Comparison of ENCODE assay signal across 12 cellular contexts in genomic region chr3:126895178-126896066, GRCh38.
A peak's percentile ranks its signal among the peaks of the same experiment; 100 is the strongest.
DNase-seq lines count a peak whose midpoint lies in the region; ATAC-seq and TF ChIP-seq lines count a peak whose summit lies in the region.
"Had no signal": no experiment of that assay in that cellular context is flagged by ENCODE, and none has a peak within 500 bp of the region (broad histone marks: within the 10 kb centered on the region; RNA-seq: fewer than 3 reads in every experiment).

No MANE protein-coding gene starts in this region.

- H3K4me3 Mint-ChIP-seq in WTC11: no peak overlapping the region
- H3K4me3 Mint-ChIP-seq: activated naive CD4-positive, alpha-beta T cell treated with anti-CD3 and anti-CD28 coated beads, Interleukin-2, amount 50 U/mL, for 24 hours had no signal

- no peak for TF ChIP-seq POLR2A in testis (IDR thresholded peaks at IDR 0.05)

- CTCF ChIA-PET in WTC11 (lab: Charles Lee): interaction anchor here (1.0 kb wide), 2 partner anchors 17 to 78 kb away, joined by 3 read pairs; no protein-coding TSS in a partner anchor

- 0 out of 2 replicates have a peak overlapping the region, but pooled peaks have one; percentile 51 for H3K27ac Mint-ChIP-seq in WTC11
- H3K27ac Mint-ChIP-seq: activated naive CD4-positive, alpha-beta T cell treated with anti-CD3 and anti-CD28 coated beads, Interleukin-2, amount 50 U/mL, for 24 hours had no signal

- no peaks in the 10 kb centered on the region for H3K27me3 Mint-ChIP-seq in WTC11 (ENCODE audit: low read depth)
- H3K27me3 Mint-ChIP-seq: activated naive CD4-positive, alpha-beta T cell treated with anti-CD3 and anti-CD28 coated beads, Interleukin-2, amount 50 U/mL, for 24 hours had no signal

- H3K4me1 ChIP-seq in testis: peaks cover 31% of the 10 kb centered on the region

- DNase-seq in NCI-H345 (lab: John Stamatoyannopoulos, UW) (peak; percentile 17), NCI-H345 treated with DMSO at 0.1 percent for 48 hours (lab: John Stamatoyannopoulos, UW; ENCODE audit: unreplicated experiment) (no peak), WTC11 (ENCODE audit: low spot score) (no peak), left ventricle myocardium superior (no peak), testis (peak; percentile 38), kidney tubule cell (ENCODE audit: low spot score) (no peak), GOT3 (lab: John Stamatoyannopoulos, UW) (no peak)
- DNase-seq: activated CD4-positive, alpha-beta T cell treated with anti-CD3 and anti-CD28 coated beads for 4 hours; kidney glomerular epithelial cell; NCI-H1092 had no signal

- POLR2A ChIA-PET in WTC11 (lab: Charles Lee): no interaction called here

- no peaks in the 10 kb centered on the region for H3K27me3 ChIP-seq in testis

- H3K36me3 ChIP-seq in testis (ENCODE audit: low read depth, missing control alignments): no peaks in the 10 kb centered on the region

- no peak; the same call in 1 of the 2 replicates for ATAC-seq in WTC11
- ATAC-seq in left ventricle myocardium superior: peak; percentile 42
- no peak for ATAC-seq in GM21825 (IDR thresholded peaks at IDR 0.05; ENCODE audit: unreplicated experiment)

- H3K9me3 Mint-ChIP-seq in WTC11: no peaks in the 10 kb centered on the region
- H3K9me3 Mint-ChIP-seq: activated naive CD4-positive, alpha-beta T cell treated with anti-CD3 and anti-CD28 coated beads, Interleukin-2, amount 50 U/mL, for 24 hours had no signal

- peaks cover 28% of the 10 kb centered on the region for H3K4me1 Mint-ChIP-seq in WTC11
- H3K4me1 Mint-ChIP-seq: activated naive CD4-positive, alpha-beta T cell treated with anti-CD3 and anti-CD28 coated beads, Interleukin-2, amount 50 U/mL, for 24 hours had no signal

- 73 to 82% methylated on average over 7 of the region's 7 CpGs for WGBS in testis, 2 donors

- TF ChIP-seq CTCF in WTC11 (IDR thresholded peaks at IDR 0.05) (no peak), testis (IDR thresholded peaks at IDR 0.05) (no peak)

- H3K36me3 Mint-ChIP-seq in WTC11: 0 out of 2 replicates have a peak, but pooled peaks cover 2% of the 10 kb centered on the region

- no peaks in the 10 kb centered on the region for H3K9me3 ChIP-seq in testis

- peak overlapping the region in 1 of 2 donors; percentile 44 for H3K27ac ChIP-seq in testis

- no peak overlapping the region for H3K4me3 ChIP-seq in testis

- intact Hi-C loops in left ventricle myocardium superior (cut with micrococcal nuclease) (no loop called here), testis (cut with DNase I; ENCODE audit: low total_unique reads) (no loop called here)

TF ChIP-seq in WTC11, 78 proteins besides CTCF, POLR2A, EP300 and RAD21:
- no peak for TF ChIP-seq TCF7 (CRISPR knock-in tag; IDR thresholded peaks at IDR 0.05; ENCODE audit: low read depth)
- TF ChIP-seq SOX15 (CRISPR knock-in tag; IDR thresholded peaks at IDR 0.05): no peak
- TF ChIP-seq IRF2 (CRISPR knock-in tag; IDR thresholded peaks at IDR 0.05; ENCODE audit: borderline replicate concordance, low read depth): no peak
- TF ChIP-seq HMGXB4 (CRISPR knock-in tag; IDR thresholded peaks at IDR 0.05): no peak
- TF ChIP-seq ZSCAN18 (CRISPR knock-in tag; IDR thresholded peaks at IDR 0.05): no peak
- no peak for TF ChIP-seq ETV6 (CRISPR knock-in tag; IDR thresholded peaks at IDR 0.05)

Comparison
In these comparisons a context has a peak if more than half of its experiments do, and no peak if none do; other contexts are left out.
1. DNase-seq: peak in NCI-H345 (single experiment) and testis (single experiment); none in NCI-H345 treated with DMSO at 0.1 percent for 48 hours (single experiment), WTC11 (single experiment), left ventricle myocardium superior (single experiment), kidney tubule cell (single experiment) and GOT3 (single experiment).